24 cellular contexts compared by ENCODE assay signal in the genomic region with DNA sequence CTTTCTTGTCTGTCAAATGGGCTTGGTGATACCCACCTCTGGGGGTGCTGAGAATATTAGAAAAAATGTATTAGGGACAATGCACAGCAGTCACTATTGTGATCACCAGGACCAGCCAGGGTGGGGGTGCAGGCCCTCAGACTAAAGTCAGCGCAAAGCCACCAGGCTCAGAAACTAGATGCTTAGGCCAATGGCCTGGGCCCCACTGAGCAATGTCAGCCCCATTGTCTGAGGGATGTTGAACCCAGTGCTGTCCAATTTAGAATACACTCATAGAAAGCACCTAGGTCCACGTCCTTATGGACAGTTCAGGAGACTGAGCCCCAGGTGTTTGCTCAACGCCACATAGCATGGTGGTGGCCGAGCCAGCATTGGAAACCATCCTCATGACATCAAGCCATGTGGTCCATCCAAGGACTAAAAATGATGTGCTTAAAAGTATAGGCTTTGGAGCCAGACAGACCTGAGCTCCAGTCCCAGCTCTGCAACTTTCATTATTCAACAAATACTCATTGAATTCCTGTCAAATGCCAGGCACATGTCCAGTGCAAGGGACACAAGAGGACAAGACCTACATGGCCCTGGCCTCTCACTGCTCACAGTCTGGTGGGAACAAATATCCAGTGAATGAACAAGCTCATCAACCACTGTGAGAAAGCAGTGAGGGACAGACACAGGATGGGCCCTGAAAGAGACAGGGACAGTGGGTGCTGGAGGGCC.
DNase-seq lines count a peak whose midpoint lies in the region; ATAC-seq and TF ChIP-seq lines count a peak whose summit lies in the region.
"Had no signal": no experiment of that assay in that cellular context is flagged by ENCODE, and none has a peak within 500 bp of the region (broad histone marks: within the 10 kb centered on the region; RNA-seq: fewer than 3 reads in every experiment).

No MANE protein-coding gene starts in this region.

- no peak overlapping the region for H3K27ac Mint-ChIP-seq in activated CD8-positive, alpha-beta T cell treated with anti-CD3 and anti-CD28 coated beads, Interleukin-2, amount 10 ng/mL, durations not matched to agents 7 days and 5 days
- no peak overlapping the region for H3K27ac Mint-ChIP-seq in activated CD8-positive, alpha-beta T cell treated with anti-CD3 and anti-CD28 coated beads for 36 hours
- H3K27ac Mint-ChIP-seq: CD14-positive monocyte had no signal

- intact Hi-C loops in activated CD8-positive, alpha-beta T cell treated with anti-CD3 and anti-CD28 coated beads for 36 hours (cut with micrococcal nuclease), result no loop called here
- intact Hi-C loops in spleen (cut with DNase I; ENCODE audit: low total_unique reads), result no loop called here

- no peaks in the 10 kb centered on the region for H3K9me3 Mint-ChIP-seq in activated CD8-positive, alpha-beta T cell treated with anti-CD3 and anti-CD28 coated beads, Interleukin-2, amount 10 ng/mL, durations not matched to agents 7 days and 5 days (ENCODE audit: insufficient read depth)
- no peaks in the 10 kb centered on the region for H3K9me3 Mint-ChIP-seq in activated CD8-positive, alpha-beta T cell treated with anti-CD3 and anti-CD28 coated beads for 36 hours

- H3K27me3 Mint-ChIP-seq in activated CD8-positive, alpha-beta T cell treated with anti-CD3 and anti-CD28 coated beads, Interleukin-2, amount 10 ng/mL, durations not matched to agents 7 days and 5 days (ENCODE audit: low read depth), result no peaks in the 10 kb centered on the region
- H3K27me3 Mint-ChIP-seq in activated CD8-positive, alpha-beta T cell treated with anti-CD3 and anti-CD28 coated beads for 36 hours, result peaks cover 2% of the 10 kb centered on the region

- no peaks in the 10 kb centered on the region for H3K4me1 Mint-ChIP-seq in activated CD8-positive, alpha-beta T cell treated with anti-CD3 and anti-CD28 coated beads, Interleukin-2, amount 10 ng/mL, durations not matched to agents 7 days and 5 days (ENCODE audit: low read depth)
- no peaks in the 10 kb centered on the region for H3K4me1 Mint-ChIP-seq in activated CD8-positive, alpha-beta T cell treated with anti-CD3 and anti-CD28 coated beads for 36 hours (ENCODE audit: low read depth)
- H3K4me1 Mint-ChIP-seq: CD14-positive monocyte had no signal

- H3K4me3 ChIP-seq in Peyer's patch (no peak overlapping the region), spleen (no peak overlapping the region)
- H3K4me3 ChIP-seq: MG63 had no signal

- no peaks in the 10 kb centered on the region for H3K27me3 ChIP-seq in Peyer's patch
- peaks cover 0 to 27% (median 0%) of the 10 kb centered on the region in 7 donors for H3K27me3 ChIP-seq in spleen (replicated peaks in 1 of 7)
- H3K27me3 ChIP-seq: BE2C, MG63 had no signal

- no peak for ATAC-seq in activated CD8-positive, alpha-beta T cell treated with anti-CD3 and anti-CD28 coated beads, Interleukin-2, amount 10 ng/mL, durations not matched to agents 7 days and 5 days
- ATAC-seq in activated CD8-positive, alpha-beta T cell treated with anti-CD3 and anti-CD28 coated beads for 36 hours, result no peak
- no peak for ATAC-seq in HG03354 (IDR thresholded peaks at IDR 0.05; ENCODE audit: poor library complexity, severe bottlenecking, unreplicated experiment)
- no peak for ATAC-seq in HG02870 (IDR thresholded peaks at IDR 0.05; ENCODE audit: unreplicated experiment)
- ATAC-seq in HG02852 (IDR thresholded peaks at IDR 0.05; ENCODE audit: unreplicated experiment), result no peak
- ATAC-seq: HCT116 had no signal

- H3K4me3 Mint-ChIP-seq in activated CD8-positive, alpha-beta T cell treated with anti-CD3 and anti-CD28 coated beads, Interleukin-2, amount 10 ng/mL, durations not matched to agents 7 days and 5 days, result no peak overlapping the region
- H3K4me3 Mint-ChIP-seq in activated CD8-positive, alpha-beta T cell treated with anti-CD3 and anti-CD28 coated beads for 36 hours, result no peak overlapping the region

- POLR2A ChIA-PET in activated CD8-positive, alpha-beta T cell treated with anti-CD3 and anti-CD28 coated beads, Interleukin-2, amount 10 ng/mL, durations not matched to agents 7 days and 5 days (lab: Charles Lee), result no interaction called here
- POLR2A ChIA-PET in activated CD8-positive, alpha-beta T cell treated with anti-CD3 and anti-CD28 coated beads for 36 hours (lab: Charles Lee), result no interaction called here

- H3K36me3 ChIP-seq in Peyer's patch (no peaks in the 10 kb centered on the region), spleen (no peaks in the 10 kb centered on the region)
- H3K36me3 ChIP-seq: BE2C, MG63 had no signal

- H3K4me1 ChIP-seq in Peyer's patch (no peaks in the 10 kb centered on the region), spleen (no peaks in the 10 kb centered on the region)
- H3K4me1 ChIP-seq: BE2C had no signal

- 79 to 82% (median 81%) methylated on average over 4 of the region's 4 CpGs for WGBS in spleen, 5 donors

- DNase-seq in activated CD8-positive, alpha-beta T cell treated with anti-CD3 and anti-CD28 coated beads, Interleukin-2, amount 10 ng/mL, durations not matched to agents 7 days and 5 days, result peak; percentile 8
- DNase-seq in activated CD8-positive, alpha-beta T cell treated with anti-CD3 and anti-CD28 coated beads for 36 hours, result no peak
- DNase-seq in Peyer's patch, result peak in 2 of 3 donors; percentile 3 to 9
- peak; percentile 40 for DNase-seq in islet precursor cell
- peak; percentile 31 for DNase-seq in spleen
- DNase-seq: BE2C, Calu3, DMS153, DND-41, KBM-7, MG63, NCI-H1417, NCI-H1694, NCI-H2029 treated with DMSO at 0.1 percent for 48 hours, NCI-H2227 treated with DMSO at 0.1 percent for 48 hours, NCI-H526 treated with DMSO at 0.1 percent for 48 hours, SHP77 had no signal

- no peaks in the 10 kb centered on the region for H3K36me3 Mint-ChIP-seq in activated CD8-positive, alpha-beta T cell treated with anti-CD3 and anti-CD28 coated beads, Interleukin-2, amount 10 ng/mL, durations not matched to agents 7 days and 5 days (ENCODE audit: low read depth)
- H3K36me3 Mint-ChIP-seq in activated CD8-positive, alpha-beta T cell treated with anti-CD3 and anti-CD28 coated beads for 36 hours (ENCODE audit: low read depth), result no peaks in the 10 kb centered on the region
- H3K36me3 Mint-ChIP-seq: CD14-positive monocyte had no signal

- TF ChIP-seq CTCF in activated CD8-positive, alpha-beta T cell treated with anti-CD3 and anti-CD28 coated beads for 36 hours (IDR thresholded peaks at IDR 0.05), result no peak
- TF ChIP-seq CTCF in Peyer's patch (IDR thresholded peaks at IDR 0.05) (no peak), spleen (IDR thresholded peaks at IDR 0.05 in 8 of 11, conservative IDR thresholded peaks at IDR 0.05 in 3 of 11) (no peak)

- CTCF ChIA-PET in activated CD8-positive, alpha-beta T cell treated with anti-CD3 and anti-CD28 coated beads, Interleukin-2, amount 10 ng/mL, durations not matched to agents 7 days and 5 days (lab: Charles Lee), result no interaction called here
- CTCF ChIA-PET in activated CD8-positive, alpha-beta T cell treated with anti-CD3 and anti-CD28 coated beads for 36 hours (lab: Charles Lee), result no interaction called here

- H3K27ac ChIP-seq in Peyer's patch (no peak overlapping the region), spleen (no peak overlapping the region)
- H3K27ac ChIP-seq: 22Rv1, RWPE1 had no signal

- H3K9me3 ChIP-seq in Peyer's patch (no peaks in the 10 kb centered on the region), spleen (peaks cover 0 to 3% (median 0%) of the 10 kb centered on the region in 8 donors)
- H3K9me3 ChIP-seq: BE2C, MG63 had no signal

- no peak for TF ChIP-seq POLR2A in Peyer's patch (IDR thresholded peaks at IDR 0.05)
- TF ChIP-seq POLR2A in spleen (IDR thresholded peaks at IDR 0.05), result no peak
